ENCODE assay signal across 14 cellular contexts in the genomic region with DNA sequence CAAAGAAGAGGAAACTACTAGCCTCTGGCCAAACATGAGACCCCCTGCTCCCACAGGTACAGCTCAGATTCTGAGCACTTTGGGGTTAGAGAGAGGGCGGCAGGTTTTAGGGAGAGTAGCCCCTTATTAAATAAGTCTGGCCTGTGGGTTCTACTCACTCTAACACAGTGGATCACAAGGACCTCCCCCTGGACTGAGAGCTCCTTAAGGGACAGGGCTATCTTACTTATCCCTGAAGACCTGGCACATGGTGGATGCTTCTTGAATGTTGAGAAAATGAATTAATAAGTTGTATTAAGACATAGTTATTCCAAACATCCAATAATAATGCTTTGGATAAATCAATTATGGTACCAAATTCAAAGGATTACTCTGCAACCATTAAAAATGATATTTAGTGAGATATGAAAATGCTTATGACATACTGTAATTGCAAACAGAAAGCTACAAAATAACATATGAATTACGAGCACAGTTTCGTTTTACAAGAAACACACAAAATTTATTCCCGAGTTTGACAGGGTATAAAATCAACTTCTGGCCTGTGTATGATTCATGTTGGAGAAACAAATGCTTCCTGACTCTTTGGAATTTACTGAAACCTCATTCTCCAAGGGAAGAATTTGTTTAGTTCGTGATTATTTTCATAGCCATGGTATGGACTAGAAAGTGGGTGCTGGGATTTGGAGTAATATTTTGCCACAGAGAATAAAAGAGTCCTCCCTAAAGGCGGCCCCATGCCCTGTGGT. TPM values are rescaled to one million over a fixed set of nuclear protein-coding genes. Genes with fewer than 3 reads are reported as not detected.
DNase-seq lines count a peak whose midpoint lies in the region; ATAC-seq and TF ChIP-seq lines count a peak whose summit lies in the region.
"Had no signal": no experiment of that assay in that cellular context is flagged by ENCODE, and none has a peak within 500 bp of the region (broad histone marks: within the 10 kb centered on the region; RNA-seq: fewer than 3 reads in every experiment).

No MANE protein-coding gene starts in this region.

- H3K36me3 ChIP-seq in BJ (ENCODE audit: control insufficient read depth, insufficient read depth, low read length) (no peaks in the 10 kb centered on the region), skeletal muscle satellite cell (ENCODE audit: insufficient read depth, low read length) (no peaks in the 10 kb centered on the region)
- no peaks in the 10 kb centered on the region for H3K36me3 ChIP-seq in CD8-positive, alpha-beta memory T cell (ENCODE audit: insufficient read depth, low read length)
- H3K36me3 ChIP-seq: adrenal gland, tibial artery had no signal

- no peaks in the 10 kb centered on the region for H3K27me3 ChIP-seq in BJ (ENCODE audit: control insufficient read depth, insufficient read depth, low read length)
- no peaks in the 10 kb centered on the region for H3K27me3 ChIP-seq in skeletal muscle satellite cell (ENCODE audit: control insufficient read depth, insufficient read depth, low read length)
- H3K27me3 ChIP-seq in CD8-positive, alpha-beta memory T cell (ENCODE audit: insufficient read depth, low read length, poor library complexity, severe bottlenecking) = no peaks in the 10 kb centered on the region
- H3K27me3 ChIP-seq: adrenal gland, tibial artery had no signal

- POLR2A ChIA-PET in BJ (lab: Charles Lee) = interaction anchor here (0.6 to 1.2 kb wide), 2 partner anchors 10 to 22 kb away, joined by 3 to 9 read pairs; no protein-coding TSS in a partner anchor
- POLR2A ChIA-PET in CD8-positive, alpha-beta memory T cell (lab: Charles Lee) = no interaction called here

- H3K36me3 Mint-ChIP-seq in CD8-positive, alpha-beta memory T cell = no peaks in the 10 kb centered on the region
- H3K36me3 Mint-ChIP-seq: CD4-positive, CD25-positive, alpha-beta regulatory T cell had no signal

- H3K4me1 Mint-ChIP-seq in CD8-positive, alpha-beta memory T cell = no peaks in the 10 kb centered on the region
- H3K4me1 Mint-ChIP-seq: CD4-positive, CD25-positive, alpha-beta regulatory T cell; IgD-negative memory B cell had no signal

- H3K27me3 Mint-ChIP-seq in CD8-positive, alpha-beta memory T cell = peaks cover 9 to 45% of the 10 kb centered on the region in 2 donors

- no peak for ATAC-seq in HG03571 (IDR thresholded peaks at IDR 0.05; ENCODE audit: unreplicated experiment)
- ATAC-seq in GM21786 (IDR thresholded peaks at IDR 0.05; ENCODE audit: unreplicated experiment) = no peak

- CTCF ChIA-PET in BJ (lab: Yijun Ruan, JAX) = interaction anchor here (0.6 to 3.1 kb wide), 7 partner anchors 22 to 176 kb away, joined by 3 to 12 read pairs (median 3); no protein-coding TSS in a partner anchor
- CTCF ChIA-PET in CD8-positive, alpha-beta memory T cell (lab: Charles Lee) = no interaction called here

- peak overlapping the region; percentile 59 for H3K4me2 ChIP-seq in skeletal muscle satellite cell (ENCODE audit: low read length)

- TF ChIP-seq CTCF in BJ (IDR thresholded peaks at IDR 0.05; ENCODE audit: insufficient read depth, low read depth, low read length) (no peak), WI38 (IDR thresholded peaks at IDR 0.05; ENCODE audit: low read depth, low read length) (no peak), fibroblast of the aortic adventitia (IDR thresholded peaks at IDR 0.05; ENCODE audit: insufficient read depth, low read length) (no peak)

- H3K9me3 ChIP-seq in skeletal muscle satellite cell (replicated peaks; ENCODE audit: low read length) = no peaks in the 10 kb centered on the region
- no peaks in the 10 kb centered on the region for H3K9me3 ChIP-seq in CD8-positive, alpha-beta memory T cell (ENCODE audit: low read length)
- H3K9me3 ChIP-seq: adrenal gland, tibial artery had no signal

- H3K4me3 Mint-ChIP-seq in CD8-positive, alpha-beta memory T cell = no peak overlapping the region
- H3K4me3 Mint-ChIP-seq: CD4-positive, CD25-positive, alpha-beta regulatory T cell; IgD-negative memory B cell had no signal

- peaks cover 18% of the 10 kb centered on the region for H3K4me1 ChIP-seq in skeletal muscle satellite cell (ENCODE audit: control insufficient read depth, insufficient read depth, low read length)
- H3K4me1 ChIP-seq in CD8-positive, alpha-beta memory T cell (ENCODE audit: insufficient read depth, low read length) = no peaks in the 10 kb centered on the region
- H3K4me1 ChIP-seq: adrenal gland had no signal

- peak overlapping the region; percentile 67 for H3K9ac ChIP-seq in skeletal muscle satellite cell (ENCODE audit: low read depth, low read length)

- peaks cover 0 to 13% (median 5%) of the 10 kb centered on the region in 5 donors for H3K9me3 Mint-ChIP-seq in CD8-positive, alpha-beta memory T cell

- peak; percentile 87 for DNase-seq in BJ (ENCODE audit: low read depth)
- DNase-seq in fibroblast of the aortic adventitia (ENCODE audit: low read depth) = peak; percentile 89
- DNase-seq in CD8-positive, alpha-beta memory T cell = no peak
- DNase-seq in NCI-H748 treated with DMSO at 0.1 percent for 48 hours (lab: John Stamatoyannopoulos, UW) = no peak
- DNase-seq: CD4-positive, CD25-positive, alpha-beta regulatory T cell; NCI-H2081 treated with DMSO at 0.1 percent for 48 hours; OCI-M1 had no signal

- no peak overlapping the region for H3K27ac Mint-ChIP-seq in CD8-positive, alpha-beta memory T cell
- H3K27ac Mint-ChIP-seq: CD4-positive, CD25-positive, alpha-beta regulatory T cell; IgD-negative memory B cell had no signal

- H3K27ac ChIP-seq in CD8-positive, alpha-beta memory T cell (ENCODE audit: low read depth, low read length) = no peak overlapping the region

- H3K4me3 ChIP-seq in BJ (ENCODE audit: low read depth, low read length) = no peak overlapping the region
- peak overlapping the region; percentile 4; the same call in 1 of the 2 replicates for H3K4me3 ChIP-seq in WI38 (ENCODE audit: low read depth, low read length)
- peak overlapping the region; percentile 1 for H3K4me3 ChIP-seq in fibroblast of the aortic adventitia (ENCODE audit: low read depth, low read length)
- peak overlapping the region; percentile 24 for H3K4me3 ChIP-seq in skeletal muscle satellite cell (ENCODE audit: low read length)
- H3K4me3 ChIP-seq in CD8-positive, alpha-beta memory T cell (ENCODE audit: low read length) = no peak overlapping the region
- H3K4me3 ChIP-seq: adrenal gland, tibial artery had no signal

RNA-seq across cellular contexts. Expression of a gene that starts 59.3 kb away (rescaled TPM):
- 21.3 and 26.8 TPM in 2 replicates for polyA plus RNA-seq in BJ (2011; rRNA removed)
- 25.8 and 43.4 TPM in 2 replicates for polyA minus RNA-seq in BJ (2011; rRNA and poly(A)+ RNA removed)
- 7.4 and 23.1 TPM in 2 replicates for total RNA-seq in fibroblast of the aortic adventitia (ENCODE audit: low replicate concordance)
- total RNA-seq in skeletal muscle satellite cell (2012; rRNA removed) = 17.5 and 18.8 TPM in 2 replicates
- not detected for total RNA-seq in CD8-positive, alpha-beta memory T cell
- polyA plus RNA-seq in CD8-positive, alpha-beta memory T cell = not detected
- total RNA-seq: CD4-positive, CD25-positive, alpha-beta regulatory T cell had no signal
- polyA plus RNA-seq: CD4-positive, CD25-positive, alpha-beta regulatory T cell; IgD-negative memory B cell had no signal

Comparison
In these comparisons a context has a peak if more than half of its experiments do, and no peak if none do; other contexts are left out.
1. DNase-seq: peak in BJ (single experiment) and fibroblast of the aortic adventitia (single experiment); none in CD8-positive, alpha-beta memory T cell (0 of 5) and NCI-H748 treated with DMSO at 0.1 percent for 48 hours (single experiment).
2. H3K4me3 ChIP-seq: peak in WI38 (single experiment), fibroblast of the aortic adventitia (single experiment) and skeletal muscle satellite cell (single experiment); none in BJ (single experiment) and CD8-positive, alpha-beta memory T cell (single experiment).